9 cellular contexts compared by ENCODE assay signal in the genomic region with DNA sequence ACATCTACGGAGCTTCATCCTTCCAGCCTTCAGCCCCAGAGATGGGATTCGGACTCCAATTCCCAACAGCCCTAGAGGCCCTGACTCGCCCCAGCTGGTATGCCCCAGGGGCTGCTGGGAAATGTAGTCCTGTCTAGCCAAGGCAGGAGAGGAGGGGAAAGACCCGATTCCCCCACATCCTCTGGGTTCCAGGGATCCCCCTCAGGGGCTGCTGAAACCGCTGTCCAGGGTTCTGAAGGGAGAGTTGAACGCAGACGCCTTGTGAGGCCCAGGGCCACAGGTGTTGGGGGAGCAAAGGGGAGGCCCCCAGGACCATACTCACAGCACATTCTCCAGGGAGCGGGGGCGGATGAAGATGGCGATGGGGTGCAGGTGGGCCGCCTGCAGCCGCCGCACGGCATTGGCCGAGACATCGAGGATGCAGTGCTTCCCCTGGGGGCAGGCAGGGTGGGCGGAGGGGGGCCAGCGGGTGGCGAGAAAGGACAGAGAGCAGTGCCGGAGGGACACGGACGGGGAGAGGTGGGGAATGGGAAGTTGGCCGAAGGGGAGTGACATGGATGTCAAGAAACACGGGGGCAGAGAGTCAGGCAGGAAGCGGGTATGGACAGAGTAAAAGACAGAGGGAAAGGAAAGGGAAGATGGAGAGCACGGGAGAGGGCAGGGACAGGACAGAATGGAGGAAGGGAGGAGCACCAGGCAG. TPM values are rescaled to one million over a fixed set of nuclear protein-coding genes. Genes with fewer than 3 reads are reported as not detected.
DNase-seq lines count a peak whose midpoint lies in the region; ATAC-seq, FAIRE-seq and TF ChIP-seq lines count a peak whose summit lies in the region.
"Had no signal": no experiment of that assay in that cellular context is flagged by ENCODE, and none has a peak within 500 bp of the region (broad histone marks: within the 10 kb centered on the region; RNA-seq: fewer than 3 reads in every experiment).

No MANE protein-coding gene starts in this region.

- ATAC-seq in activated CD8-positive, alpha-beta T cell treated with anti-CD3 and anti-CD28 coated beads, Interleukin-2, amount 10 ng/mL, durations not matched to agents 7 days and 5 days = peak; percentile 28
- ATAC-seq in HepG2 (peak; percentile 91), GM19467 (IDR thresholded peaks at IDR 0.05; ENCODE audit: unreplicated experiment) (no peak), HG03460 (IDR thresholded peaks at IDR 0.05; ENCODE audit: unreplicated experiment) (no peak), GM21526 (IDR thresholded peaks at IDR 0.05; ENCODE audit: low FRiP score, unreplicated experiment) (no peak)

- no peak overlapping the region for H3K14ac ChIP-seq in H9 (ENCODE audit: insufficient read depth, low read length)

- H3K18ac ChIP-seq in H9 (ENCODE audit: insufficient read length, low read depth, low read length) = no peak overlapping the region

- no peak overlapping the region for H3T11ph ChIP-seq in H9 (ENCODE audit: low read length)

- H3K27me3 ChIP-seq in H9 (ENCODE audit: insufficient read depth, low read length) (no peaks in the 10 kb centered on the region), HepG2 (ENCODE audit: control insufficient read depth in 1 of 2, insufficient read depth in 2 of 2, low read length in 2 of 2) (no peaks in the 10 kb centered on the region)

- no peaks in the 10 kb centered on the region for H4K20me1 ChIP-seq in H9 (ENCODE audit: control insufficient read depth, insufficient read depth, insufficient read length)
- H4K20me1 ChIP-seq in HepG2 (ENCODE audit: insufficient read depth, low read length) = no peaks in the 10 kb centered on the region

- no peak overlapping the region for H2BK20ac ChIP-seq in H9 (ENCODE audit: low read depth, low read length, poor library complexity, severe bottlenecking)

- no peak overlapping the region for H4K91ac ChIP-seq in H9 (ENCODE audit: insufficient read length, low read depth, low read length)

- TF ChIP-seq CTCF in H9 (conservative IDR thresholded peaks at IDR 0.05) (no peak), HepG2 (CRISPR knock-in tag; IDR thresholded peaks at IDR 0.05) (no peak)

- H3K4me1 ChIP-seq in H9 (ENCODE audit: insufficient read depth, low read length) (no peaks in the 10 kb centered on the region), HepG2 (ENCODE audit: insufficient read depth, low read length) (peaks cover 33% of the 10 kb centered on the region)

- DNase-seq in COLO829 (ENCODE audit: low spot score) = peak; percentile 67
- peak; percentile 94 for DNase-seq in H9
- DNase-seq in activated CD8-positive, alpha-beta T cell treated with anti-CD3 and anti-CD28 coated beads, Interleukin-2, amount 10 ng/mL, durations not matched to agents 7 days and 5 days = peak; percentile 49
- DNase-seq in HepG2 (ENCODE audit: low spot score) = peak; percentile 50
- DNase-seq in effector CD4-positive, alpha-beta T cell = no peak

- H3K79me2 ChIP-seq in H9 (ENCODE audit: insufficient read depth, low read length) (no peaks in the 10 kb centered on the region), HepG2 (ENCODE audit: insufficient read depth, low read length) (no peaks in the 10 kb centered on the region)

- TF ChIP-seq POLR2A in HepG2 (IDR thresholded peaks at IDR 0.05; ENCODE audit: insufficient read depth in 1 of 2, low read depth in 2 of 2, low read length in 2 of 2) = no peak

- no peak overlapping the region for H2BK5ac ChIP-seq in H9 (ENCODE audit: insufficient read length, low read length)

- H3K23me2 ChIP-seq in H9 (ENCODE audit: insufficient read length, low read depth, low read length, poor library complexity, severe bottlenecking) = no peaks in the 10 kb centered on the region

- H3K4me2 ChIP-seq in H9 (ENCODE audit: insufficient read depth, insufficient read length, low read length) (no peak overlapping the region), HepG2 (ENCODE audit: low read depth, low read length) (peak overlapping the region; percentile 58)

- 0 out of 2 replicates have a peak, but pooled peaks have one; percentile 8 for TF ChIP-seq RAD21 in HepG2 (CRISPR knock-in tag; IDR thresholded peaks at IDR 0.05)

- no peak overlapping the region for H2BK120ac ChIP-seq in H9 (ENCODE audit: low read depth, low read length, poor library complexity, severe bottlenecking)

- H3K27me3 Mint-ChIP-seq in H9 (ENCODE audit: low read depth) = no peaks in the 10 kb centered on the region
- no peaks in the 10 kb centered on the region for H3K27me3 Mint-ChIP-seq in activated CD8-positive, alpha-beta T cell treated with anti-CD3 and anti-CD28 coated beads, Interleukin-2, amount 10 ng/mL, durations not matched to agents 7 days and 5 days (ENCODE audit: low read depth)

- FAIRE-seq in HepG2 (lab: Jason Lieb, UNC) = peak; percentile 52
- FAIRE-seq: TTC549 had no signal

- H2BK15ac ChIP-seq in H9 (ENCODE audit: low read depth, low read length) = no peak overlapping the region

- H3K9me3 Mint-ChIP-seq in H9 = no peaks in the 10 kb centered on the region
- H3K9me3 Mint-ChIP-seq in activated CD8-positive, alpha-beta T cell treated with anti-CD3 and anti-CD28 coated beads, Interleukin-2, amount 10 ng/mL, durations not matched to agents 7 days and 5 days (ENCODE audit: insufficient read depth) = no peaks in the 10 kb centered on the region

- intact Hi-C loops in HepG2 (cut with micrococcal nuclease; ENCODE audit: unreplicated experiment) = no loop called here

- H3K9me3 ChIP-seq in H9 (ENCODE audit: control insufficient read depth, low read depth, low read length) = no peaks in the 10 kb centered on the region
- no peaks in the 10 kb centered on the region for H3K9me3 ChIP-seq in HepG2 (ENCODE audit: low read length)

- peak overlapping the region in 2 of 3 experiments; percentile 73 to 89; a peak in 4 of 7 replicates for H3K27ac Mint-ChIP-seq in H9
- no peak overlapping the region for H3K27ac Mint-ChIP-seq in activated CD8-positive, alpha-beta T cell treated with anti-CD3 and anti-CD28 coated beads, Interleukin-2, amount 10 ng/mL, durations not matched to agents 7 days and 5 days

- H3K56ac ChIP-seq in H9 (ENCODE audit: insufficient read length, low read depth, low read length) = no peak overlapping the region

- no CpG with 5 or more reads among the region's 26 CpGs for WGBS in H9 (ENCODE audit: extremely low coverage, insufficient read length, low lambda C conversion rate)
- 52% methylated on average over 24 of the region's 26 CpGs for WGBS in HepG2 (ENCODE audit: low lambda C conversion rate)

- peak overlapping the region in 1 of 3 experiments; percentile 28; a peak in 1 of 6 replicates for H3K4me3 ChIP-seq in HepG2 (replicated peaks in 1 of 3; ENCODE audit: insufficient read depth in 1 of 3, low read depth in 2 of 3, low read length in 3 of 3)

- no peak overlapping the region for H3K9ac ChIP-seq in H9 (ENCODE audit: extremely low read depth, insufficient read length, low read length)
- no peak overlapping the region for H3K9ac ChIP-seq in HepG2 (ENCODE audit: insufficient read depth, low read depth, low read length)

- H3K79me1 ChIP-seq in H9 (ENCODE audit: insufficient read depth, low read depth, low read length, poor library complexity, severe bottlenecking) = no peaks in the 10 kb centered on the region

- H4K5ac ChIP-seq in H9 (ENCODE audit: insufficient read length, low read depth, low read length) = no peak overlapping the region

- in situ Hi-C loops in HepG2 (cut with HindIII; ENCODE audit: extremely low pct_ligation_motif_present, low pct_unique_long_range_greater_than_20kb) = no loop called here

- H3K4me3 Mint-ChIP-seq in H9 = peak overlapping the region in 1 of 2 experiments; percentile 53; a peak in 2 of 5 replicates
- H3K4me3 Mint-ChIP-seq in activated CD8-positive, alpha-beta T cell treated with anti-CD3 and anti-CD28 coated beads, Interleukin-2, amount 10 ng/mL, durations not matched to agents 7 days and 5 days = no peak overlapping the region

- CTCF ChIA-PET in activated CD8-positive, alpha-beta T cell treated with anti-CD3 and anti-CD28 coated beads, Interleukin-2, amount 10 ng/mL, durations not matched to agents 7 days and 5 days (lab: Charles Lee) = interaction anchor here (0.7 to 1.0 kb wide), 2 partner anchors 11 to 14 kb away, joined by 3 to 5 read pairs; no protein-coding TSS in a partner anchor
- CTCF ChIA-PET in HepG2 (lab: Yijun Ruan, JAX; ENCODE audit: low intra/inter-chr PET ratio, low total read pairs) = no interaction called here

- H3K36me3 Mint-ChIP-seq in H9 (ENCODE audit: insufficient read depth in 1 of 3, low read depth in 3 of 3) = peaks cover 38 to 66% (median 53%) of the 10 kb centered on the region in 3 experiments
- no peaks in the 10 kb centered on the region for H3K36me3 Mint-ChIP-seq in activated CD8-positive, alpha-beta T cell treated with anti-CD3 and anti-CD28 coated beads, Interleukin-2, amount 10 ng/mL, durations not matched to agents 7 days and 5 days (ENCODE audit: low read depth)

- no peak overlapping the region for H4K8ac ChIP-seq in H9 (replicated peaks; ENCODE audit: insufficient read length, low read depth, low read length)

- H2AFZ ChIP-seq in H9 (ENCODE audit: low read length) = no peak overlapping the region
- no peak overlapping the region for H2AFZ ChIP-seq in HepG2 (ENCODE audit: low read length)

- no peak overlapping the region for H2AK5ac ChIP-seq in H9 (ENCODE audit: insufficient read length, low read length)

- H3K4me1 Mint-ChIP-seq in H9 = peaks cover under 1 to 6% of the 10 kb centered on the region in 2 experiments; a peak in 1 of 4 replicates
- no peaks in the 10 kb centered on the region for H3K4me1 Mint-ChIP-seq in activated CD8-positive, alpha-beta T cell treated with anti-CD3 and anti-CD28 coated beads, Interleukin-2, amount 10 ng/mL, durations not matched to agents 7 days and 5 days (ENCODE audit: low read depth)

- no peak for TF ChIP-seq EP300 in HepG2 (IDR thresholded peaks at IDR 0.05; ENCODE audit: low read depth in 2 of 2, low read length in 2 of 2)
- no peak for TF ChIP-seq EP300 in HepG2 (CRISPR knock-in tag; IDR thresholded peaks at IDR 0.05; ENCODE audit: borderline replicate concordance)

- H3K36me3 ChIP-seq in HepG2 (replicated peaks in 1 of 2; ENCODE audit: control insufficient read depth in 1 of 2, insufficient read depth in 2 of 2, low read length in 2 of 2) = no peaks in the 10 kb centered on the region

- POLR2A ChIA-PET in activated CD8-positive, alpha-beta T cell treated with anti-CD3 and anti-CD28 coated beads, Interleukin-2, amount 10 ng/mL, durations not matched to agents 7 days and 5 days (lab: Charles Lee) = no interaction called here
- POLR2A ChIA-PET in HepG2 (lab: Yijun Ruan, JAX) = interaction anchor here (0.7 to 1.5 kb wide), 4 partner anchors 12 to 78 kb away, joined by 3 to 4 read pairs (median 4); partner anchors contain the start of genes ASGR1 and ASGR2

- H3K27ac ChIP-seq in H9 (ENCODE audit: insufficient read length, low read depth, low read length) = no peak overlapping the region
- no peak overlapping the region for H3K27ac ChIP-seq in HepG2 (ENCODE audit: extremely low read length, insufficient read depth, low read length)

- no peak overlapping the region for H2BK12ac ChIP-seq in H9 (ENCODE audit: insufficient read length, low read depth, low read length)

- H3K4ac ChIP-seq in H9 (ENCODE audit: low read depth, low read length) = no peak overlapping the region

- BruUV-seq in HepG2 (replicated peaks; lab: Mats Ljungman, UMichigan) = no TSS peak

- no peak overlapping the region for H3K23ac ChIP-seq in H9 (ENCODE audit: insufficient read length, low read depth, low read length)

RNA-seq across cellular contexts. Expression of gene ASGR1, which starts 12.6 kb away (rescaled TPM):
- total RNA-seq in H9 (2021) (5.2 and 5.9 TPM in 2 replicates), HepG2 (2016; rRNA removed; fragmentation: Illumina TruSeq; extraction: Trizol) (156 and 353 TPM in 2 replicates)
- total RNA-seq in activated CD8-positive, alpha-beta T cell treated with anti-CD3 and anti-CD28 coated beads, Interleukin-2, amount 10 ng/mL, durations not matched to agents 7 days and 5 days = 1 to 10 TPM in 1 of 2 experiments, under 1 TPM in 1; 0.63 to 1.3 TPM
- 114 and 140 TPM in 2 replicates for total RNA-seq in HepG2 (2016; cell fraction: cytosol; rRNA removed; fragmentation: Illumina TruSeq; extraction: Trizol; ENCODE audit: low read depth)
- 143 and 370 TPM in 2 replicates for total RNA-seq in HepG2 (2016; cell fraction: insoluble cytoplasmic fraction; rRNA removed; fragmentation: Illumina TruSeq; extraction: Trizol)
- total RNA-seq in HepG2 (2016; cell fraction: membrane; rRNA removed; fragmentation: Illumina TruSeq; extraction: Trizol) = 141 and 170 TPM in 2 replicates
- 259 and 311 TPM in 2 replicates for total RNA-seq in HepG2 (2016; cell fraction: nucleus; rRNA removed; fragmentation: Illumina TruSeq; extraction: Trizol)
- polyA plus RNA-seq in HepG2 (2011; rRNA removed) = 796 and 885 TPM in 2 replicates
- polyA plus RNA-seq in HepG2 (2011; cell fraction: cytosol; rRNA removed) = 756 and 1,094 TPM in 2 replicates
- 1,952 and 2,162 TPM in 2 replicates for polyA plus RNA-seq in HepG2 (2011; cell fraction: nucleus; rRNA removed)
- polyA plus RNA-seq in HepG2 (2012) = 455 and 483 TPM in 2 replicates
- 105 and 129 TPM in 2 replicates for polyA plus RNA-seq in HepG2 (2016; cell fraction: cytosol; fragmentation: Illumina TruSeq; extraction: Trizol; ENCODE audit: low read depth)
- 167 and 180 TPM in 2 replicates for polyA plus RNA-seq in HepG2 (2016; cell fraction: insoluble cytoplasmic fraction; fragmentation: Illumina TruSeq; extraction: Trizol; ENCODE audit: low read depth)
- polyA plus RNA-seq in HepG2 (2016; cell fraction: membrane; fragmentation: Illumina TruSeq; extraction: Trizol; ENCODE audit: low read depth) = 121 and 143 TPM in 2 replicates
- polyA plus RNA-seq in HepG2 (2016; cell fraction: nucleus; fragmentation: Illumina TruSeq; extraction: Trizol; ENCODE audit: insufficient read depth, low read depth) = 760 and 778 TPM in 2 replicates
- polyA minus RNA-seq in HepG2 (2011; rRNA and poly(A)+ RNA removed; ENCODE audit: low replicate concordance) = 0.19 and 386 TPM in 2 replicates
- polyA minus RNA-seq in HepG2 (2011; cell fraction: cytosol; rRNA and poly(A)+ RNA removed) = 254 and 269 TPM in 2 replicates
- 141 and 153 TPM in 2 replicates for polyA minus RNA-seq in HepG2 (2011; cell fraction: nucleus; rRNA and poly(A)+ RNA removed)

RNA-seq across cellular contexts. Expression of gene DLG4, which starts 27.9 kb away (rescaled TPM):
- total RNA-seq in H9 (2021) = 38.2 and 38.3 TPM in 2 replicates
- total RNA-seq in activated CD8-positive, alpha-beta T cell treated with anti-CD3 and anti-CD28 coated beads, Interleukin-2, amount 10 ng/mL, durations not matched to agents 7 days and 5 days = 10 to 100 TPM; 10.1 to 11.7 TPM
- 0.25 and 0.71 TPM in 2 replicates for total RNA-seq in HepG2 (2016; rRNA removed; fragmentation: Illumina TruSeq; extraction: Trizol)
- under 0.01 TPM in 1 of 2 replicates, not detected in the other for total RNA-seq in HepG2 (2016; cell fraction: cytosol; rRNA removed; fragmentation: Illumina TruSeq; extraction: Trizol; ENCODE audit: low read depth)
- total RNA-seq in HepG2 (2016; cell fraction: insoluble cytoplasmic fraction; rRNA removed; fragmentation: Illumina TruSeq; extraction: Trizol) = 0.40 and 0.69 TPM in 2 replicates
- total RNA-seq in HepG2 (2016; cell fraction: membrane; rRNA removed; fragmentation: Illumina TruSeq; extraction: Trizol) = 0.40 and 0.52 TPM in 2 replicates
- 1.3 and 1.6 TPM in 2 replicates for total RNA-seq in HepG2 (2016; cell fraction: nucleus; rRNA removed; fragmentation: Illumina TruSeq; extraction: Trizol)
- polyA plus RNA-seq in HepG2 (2011; rRNA removed) = 3.9 and 4.3 TPM in 2 replicates
- 1.1 and 2.0 TPM in 2 replicates for polyA plus RNA-seq in HepG2 (2011; cell fraction: cytosol; rRNA removed)
- polyA plus RNA-seq in HepG2 (2011; cell fraction: nucleus; rRNA removed) = 22.1 and 26.3 TPM in 2 replicates
- polyA plus RNA-seq in HepG2 (2012) = 3.7 and 4.4 TPM in 2 replicates
- 0.18 and 0.33 TPM in 2 replicates for polyA plus RNA-seq in HepG2 (2016; cell fraction: cytosol; fragmentation: Illumina TruSeq; extraction: Trizol; ENCODE audit: low read depth)
- polyA plus RNA-seq in HepG2 (2016; cell fraction: insoluble cytoplasmic fraction; fragmentation: Illumina TruSeq; extraction: Trizol; ENCODE audit: low read depth) = 0.32 and 0.49 TPM in 2 replicates
- 0.53 and 0.70 TPM in 2 replicates for polyA plus RNA-seq in HepG2 (2016; cell fraction: membrane; fragmentation: Illumina TruSeq; extraction: Trizol; ENCODE audit: low read depth)
- 2.4 and 4.5 TPM in 2 replicates for polyA plus RNA-seq in HepG2 (2016; cell fraction: nucleus; fragmentation: Illumina TruSeq; extraction: Trizol; ENCODE audit: insufficient read depth, low read depth)
- polyA minus RNA-seq in HepG2 (2011; rRNA and poly(A)+ RNA removed; ENCODE audit: low replicate concordance) = 3.3 and 3.4 TPM in 2 replicates
- polyA minus RNA-seq in HepG2 (2011; cell fraction: cytosol; rRNA and poly(A)+ RNA removed) = 2.1 and 2.4 TPM in 2 replicates
- polyA minus RNA-seq in HepG2 (2011; cell fraction: nucleus; rRNA and poly(A)+ RNA removed) = 4.0 and 4.2 TPM in 2 replicates

RNA-seq across cellular contexts. Expression of gene ACADVL, which starts 28.0 kb away (rescaled TPM):
- total RNA-seq in H9 (2021) (272 and 283 TPM in 2 replicates), HepG2 (2016; rRNA removed; fragmentation: Illumina TruSeq; extraction: Trizol) (106 and 219 TPM in 2 replicates)
- total RNA-seq in activated CD8-positive, alpha-beta T cell treated with anti-CD3 and anti-CD28 coated beads, Interleukin-2, amount 10 ng/mL, durations not matched to agents 7 days and 5 days = 100 to 1,000 TPM; 348 to 371 TPM
- 29.7 and 32.3 TPM in 2 replicates for total RNA-seq in HepG2 (2016; cell fraction: cytosol; rRNA removed; fragmentation: Illumina TruSeq; extraction: Trizol; ENCODE audit: low read depth)
- total RNA-seq in HepG2 (2016; cell fraction: insoluble cytoplasmic fraction; rRNA removed; fragmentation: Illumina TruSeq; extraction: Trizol) = 112 and 237 TPM in 2 replicates
- 44.6 and 53.4 TPM in 2 replicates for total RNA-seq in HepG2 (2016; cell fraction: membrane; rRNA removed; fragmentation: Illumina TruSeq; extraction: Trizol)
- total RNA-seq in HepG2 (2016; cell fraction: nucleus; rRNA removed; fragmentation: Illumina TruSeq; extraction: Trizol) = 207 and 230 TPM in 2 replicates
- polyA plus RNA-seq in HepG2 (2011; rRNA removed) = 412 and 521 TPM in 2 replicates
- 135 and 196 TPM in 2 replicates for polyA plus RNA-seq in HepG2 (2011; cell fraction: cytosol; rRNA removed)
- polyA plus RNA-seq in HepG2 (2011; cell fraction: nucleus; rRNA removed) = 5,199 and 5,548 TPM in 2 replicates
- 315 and 441 TPM in 2 replicates for polyA plus RNA-seq in HepG2 (2012)
- polyA plus RNA-seq in HepG2 (2016; cell fraction: cytosol; fragmentation: Illumina TruSeq; extraction: Trizol; ENCODE audit: low read depth) = 17.9 and 19.9 TPM in 2 replicates
- 93.8 and 107 TPM in 2 replicates for polyA plus RNA-seq in HepG2 (2016; cell fraction: insoluble cytoplasmic fraction; fragmentation: Illumina TruSeq; extraction: Trizol; ENCODE audit: low read depth)
- polyA plus RNA-seq in HepG2 (2016; cell fraction: membrane; fragmentation: Illumina TruSeq; extraction: Trizol; ENCODE audit: low read depth) = 31.9 and 34.8 TPM in 2 replicates
- 578 and 583 TPM in 2 replicates for polyA plus RNA-seq in HepG2 (2016; cell fraction: nucleus; fragmentation: Illumina TruSeq; extraction: Trizol; ENCODE audit: insufficient read depth, low read depth)
- polyA minus RNA-seq in HepG2 (2011; rRNA and poly(A)+ RNA removed; ENCODE audit: low replicate concordance) = 253 and 530 TPM in 2 replicates
- 79.8 and 87.7 TPM in 2 replicates for polyA minus RNA-seq in HepG2 (2011; cell fraction: cytosol; rRNA and poly(A)+ RNA removed)
- 354 and 373 TPM in 2 replicates for polyA minus RNA-seq in HepG2 (2011; cell fraction: nucleus; rRNA and poly(A)+ RNA removed)

RNA-seq across cellular contexts. Expression of gene DVL2, which starts 42.6 kb away (rescaled TPM):
- total RNA-seq in H9 (2021) (82.9 and 84.1 TPM in 2 replicates), HepG2 (2016; rRNA removed; fragmentation: Illumina TruSeq; extraction: Trizol) (27.2 and 38.2 TPM in 2 replicates)
- total RNA-seq in activated CD8-positive, alpha-beta T cell treated with anti-CD3 and anti-CD28 coated beads, Interleukin-2, amount 10 ng/mL, durations not matched to agents 7 days and 5 days = 10 to 100 TPM; 52.4 to 56.6 TPM
- 37.2 and 38.8 TPM in 2 replicates for total RNA-seq in HepG2 (2016; cell fraction: cytosol; rRNA removed; fragmentation: Illumina TruSeq; extraction: Trizol; ENCODE audit: low read depth)
- 22.7 and 41.3 TPM in 2 replicates for total RNA-seq in HepG2 (2016; cell fraction: insoluble cytoplasmic fraction; rRNA removed; fragmentation: Illumina TruSeq; extraction: Trizol)
- 32.1 and 32.7 TPM in 2 replicates for total RNA-seq in HepG2 (2016; cell fraction: membrane; rRNA removed; fragmentation: Illumina TruSeq; extraction: Trizol)
- total RNA-seq in HepG2 (2016; cell fraction: nucleus; rRNA removed; fragmentation: Illumina TruSeq; extraction: Trizol) = 38.1 and 39.7 TPM in 2 replicates
- polyA plus RNA-seq in HepG2 (2011; rRNA removed) = 5.7 and 7.0 TPM in 2 replicates
- 4.7 and 6.4 TPM in 2 replicates for polyA plus RNA-seq in HepG2 (2011; cell fraction: cytosol; rRNA removed)
- 29.2 and 36.2 TPM in 2 replicates for polyA plus RNA-seq in HepG2 (2011; cell fraction: nucleus; rRNA removed)
- polyA plus RNA-seq in HepG2 (2012) = 20.0 and 24.6 TPM in 2 replicates
- 11.1 and 12.5 TPM in 2 replicates for polyA plus RNA-seq in HepG2 (2016; cell fraction: cytosol; fragmentation: Illumina TruSeq; extraction: Trizol; ENCODE audit: low read depth)
- 22.5 and 26.2 TPM in 2 replicates for polyA plus RNA-seq in HepG2 (2016; cell fraction: insoluble cytoplasmic fraction; fragmentation: Illumina TruSeq; extraction: Trizol; ENCODE audit: low read depth)
- polyA plus RNA-seq in HepG2 (2016; cell fraction: membrane; fragmentation: Illumina TruSeq; extraction: Trizol; ENCODE audit: low read depth) = 18.3 and 21.6 TPM in 2 replicates
- polyA plus RNA-seq in HepG2 (2016; cell fraction: nucleus; fragmentation: Illumina TruSeq; extraction: Trizol; ENCODE audit: insufficient read depth, low read depth) = 51.6 and 51.8 TPM in 2 replicates
- polyA minus RNA-seq in HepG2 (2011; rRNA and poly(A)+ RNA removed; ENCODE audit: low replicate concordance) = 35.3 and 40.5 TPM in 2 replicates
- 10.3 and 10.8 TPM in 2 replicates for polyA minus RNA-seq in HepG2 (2011; cell fraction: cytosol; rRNA and poly(A)+ RNA removed)
- 33.6 and 37.0 TPM in 2 replicates for polyA minus RNA-seq in HepG2 (2011; cell fraction: nucleus; rRNA and poly(A)+ RNA removed)

RNA-seq across cellular contexts. Expression of gene PHF23, which starts 47.5 kb away (rescaled TPM):
- total RNA-seq in H9 (2021) = 105 and 110 TPM in 2 replicates
- total RNA-seq in activated CD8-positive, alpha-beta T cell treated with anti-CD3 and anti-CD28 coated beads, Interleukin-2, amount 10 ng/mL, durations not matched to agents 7 days and 5 days = 10 to 100 TPM; 53.6 to 57.9 TPM
- total RNA-seq in HepG2 (2016; rRNA removed; fragmentation: Illumina TruSeq; extraction: Trizol) = 33.2 and 37.5 TPM in 2 replicates
- total RNA-seq in HepG2 (2016; cell fraction: cytosol; rRNA removed; fragmentation: Illumina TruSeq; extraction: Trizol; ENCODE audit: low read depth) = 10.5 and 10.6 TPM in 2 replicates
- 33.3 and 34.6 TPM in 2 replicates for total RNA-seq in HepG2 (2016; cell fraction: insoluble cytoplasmic fraction; rRNA removed; fragmentation: Illumina TruSeq; extraction: Trizol)
- 23.7 and 24.5 TPM in 2 replicates for total RNA-seq in HepG2 (2016; cell fraction: membrane; rRNA removed; fragmentation: Illumina TruSeq; extraction: Trizol)
- total RNA-seq in HepG2 (2016; cell fraction: nucleus; rRNA removed; fragmentation: Illumina TruSeq; extraction: Trizol) = 13.4 and 18.2 TPM in 2 replicates
- 27.6 and 30.9 TPM in 2 replicates for polyA plus RNA-seq in HepG2 (2011; rRNA removed)
- polyA plus RNA-seq in HepG2 (2011; cell fraction: cytosol; rRNA removed) = 19.6 and 22.8 TPM in 2 replicates
- 13.4 and 14.0 TPM in 2 replicates for polyA plus RNA-seq in HepG2 (2011; cell fraction: nucleus; rRNA removed)
- 18.6 and 20.8 TPM in 2 replicates for polyA plus RNA-seq in HepG2 (2012)
- 5.8 and 6.4 TPM in 2 replicates for polyA plus RNA-seq in HepG2 (2016; cell fraction: cytosol; fragmentation: Illumina TruSeq; extraction: Trizol; ENCODE audit: low read depth)
- 41.4 and 41.6 TPM in 2 replicates for polyA plus RNA-seq in HepG2 (2016; cell fraction: insoluble cytoplasmic fraction; fragmentation: Illumina TruSeq; extraction: Trizol; ENCODE audit: low read depth)
- 11.9 and 12.0 TPM in 2 replicates for polyA plus RNA-seq in HepG2 (2016; cell fraction: membrane; fragmentation: Illumina TruSeq; extraction: Trizol; ENCODE audit: low read depth)
- polyA plus RNA-seq in HepG2 (2016; cell fraction: nucleus; fragmentation: Illumina TruSeq; extraction: Trizol; ENCODE audit: insufficient read depth, low read depth) = 31.1 and 36.5 TPM in 2 replicates
- 20.5 and 70.5 TPM in 2 replicates for polyA minus RNA-seq in HepG2 (2011; rRNA and poly(A)+ RNA removed; ENCODE audit: low replicate concordance)
- polyA minus RNA-seq in HepG2 (2011; cell fraction: cytosol; rRNA and poly(A)+ RNA removed) = 13.2 and 14.7 TPM in 2 replicates
- polyA minus RNA-seq in HepG2 (2011; cell fraction: nucleus; rRNA and poly(A)+ RNA removed) = 9.0 and 11.4 TPM in 2 replicates

Comparison
In these comparisons a context has a peak if more than half of its experiments do, and no peak if none do; other contexts are left out.
1. ATAC-seq: peak in activated CD8-positive, alpha-beta T cell treated with anti-CD3 and anti-CD28 coated beads, Interleukin-2, amount 10 ng/mL, durations not matched to agents 7 days and 5 days (single experiment) and HepG2 (single experiment); none in GM19467 (single experiment), HG03460 (single experiment) and GM21526 (single experiment).
2. RNA of gene ASGR1, which starts 12.6 kb away (total RNA-seq): 114 to 370 TPM in HepG2; 5.2 to 5.9 TPM in H9 and 0.63 to 1.3 TPM in activated CD8-positive, alpha-beta T cell treated with anti-CD3 and anti-CD28 coated beads, Interleukin-2, amount 10 ng/mL, durations not matched to agents 7 days and 5 days; every median in the first group is over 10 times any median in the second.